ENCODE assay signal across 8 cellular contexts in the genomic region with DNA sequence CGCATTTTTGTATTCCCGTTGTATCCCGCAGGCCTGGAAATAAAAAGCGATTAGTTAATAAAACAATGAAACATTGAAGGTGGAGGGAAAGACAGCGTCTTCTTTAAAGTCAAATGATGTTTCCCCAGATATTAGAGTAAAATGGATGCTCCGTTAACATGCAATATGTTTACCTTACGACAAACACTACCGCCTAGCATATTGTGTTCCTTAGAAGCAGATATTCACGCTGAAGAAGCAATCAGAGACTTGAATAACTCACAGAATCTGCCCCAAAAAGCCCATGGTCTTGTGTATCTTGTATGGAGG. TPM values are rescaled to one million over a fixed set of nuclear protein-coding genes. Genes with fewer than 3 reads are reported as not detected.
DNase-seq lines count a peak whose midpoint lies in the region; ATAC-seq and TF ChIP-seq lines count a peak whose summit lies in the region.

No MANE protein-coding gene starts in this region.

- DNase-seq in NCI-H748 (lab: John Stamatoyannopoulos, UW; ENCODE audit: unreplicated experiment) (peak; percentile 56), NCI-H748 treated with DMSO at 0.1 percent for 48 hours (lab: John Stamatoyannopoulos, UW) (no peak), stomach (no peak), NCI-H1436 (lab: John Stamatoyannopoulos, UW) (no peak), SHP77 treated with DMSO at 0.1 percent for 48 hours (lab: John Stamatoyannopoulos, UW) (no peak)
- no peak for DNase-seq in activated T-helper 2 cell treated with anti-CD3 and anti-CD28 coated beads, Interferon-gamma antibody, Interleukin-2, Interleukin-4, amounts not matched to agents 10 μg/mL and 5 μg/mL and 100 μg/mL, durations not matched to agents 14 hours and 24 hours and 36 hours (ENCODE audit: low spot score)

- no peak for TF ChIP-seq EP300 in stomach (IDR thresholded peaks at IDR 0.05)

- peaks cover 19 to 31% (median 31%) of the 10 kb centered on the region in 4 donors for H3K36me3 ChIP-seq in stomach

- intact Hi-C loops in activated T-helper 2 cell treated with anti-CD3 and anti-CD28 coated beads, Interferon-gamma antibody, Interleukin-2, Interleukin-4, amounts not matched to agents 10 μg/mL and 5 μg/mL and 100 μg/mL, durations not matched to agents 14 hours and 24 hours and 36 hours (cut with micrococcal nuclease), result loop anchor here (1.0 to 2.0 kb wide), 2 partner anchors 12 to 45 kb away; a partner anchor contains a TSS
- intact Hi-C loops in stomach (cut with DNase I; ENCODE audit: low total_unique reads), result no loop called here

- peak overlapping the region; percentile 99 for H3K4me3 Mint-ChIP-seq in activated T-helper 2 cell treated with anti-CD3 and anti-CD28 coated beads, Interferon-gamma antibody, Interleukin-2, Interleukin-4, amounts not matched to agents 10 μg/mL and 5 μg/mL and 100 μg/mL, durations not matched to agents 14 hours and 24 hours and 36 hours (ENCODE audit: low read depth)

- no peak for TF ChIP-seq POLR2A in stomach (IDR thresholded peaks at IDR 0.05)

- H3K4me1 Mint-ChIP-seq in activated T-helper 2 cell treated with anti-CD3 and anti-CD28 coated beads, Interferon-gamma antibody, Interleukin-2, Interleukin-4, amounts not matched to agents 10 μg/mL and 5 μg/mL and 100 μg/mL, durations not matched to agents 14 hours and 24 hours and 36 hours (ENCODE audit: low read depth), result peaks cover 48% of the 10 kb centered on the region

- H3K36me3 Mint-ChIP-seq in activated T-helper 2 cell treated with anti-CD3 and anti-CD28 coated beads, Interferon-gamma antibody, Interleukin-2, Interleukin-4, amounts not matched to agents 10 μg/mL and 5 μg/mL and 100 μg/mL, durations not matched to agents 14 hours and 24 hours and 36 hours (ENCODE audit: low read depth), result peaks cover 39% of the 10 kb centered on the region

- no peaks in the 10 kb centered on the region for H3K27me3 ChIP-seq in stomach

- H3K9me3 ChIP-seq in iPS-18c (ENCODE audit: control insufficient read depth, insufficient read depth, low read length) (no peaks in the 10 kb centered on the region), stomach (no peaks in the 10 kb centered on the region)

- peak overlapping the region; percentile 91 to 96 (median 95) for H3K27ac ChIP-seq in stomach

- no peak for TF ChIP-seq CTCF in stomach (IDR thresholded peaks at IDR 0.05)

- no peaks in the 10 kb centered on the region for H3K9me3 Mint-ChIP-seq in activated T-helper 2 cell treated with anti-CD3 and anti-CD28 coated beads, Interferon-gamma antibody, Interleukin-2, Interleukin-4, amounts not matched to agents 10 μg/mL and 5 μg/mL and 100 μg/mL, durations not matched to agents 14 hours and 24 hours and 36 hours

- H3K4me3 ChIP-seq in iPS-18c (ENCODE audit: insufficient read depth, low read depth, low read length) (peak overlapping the region; percentile 90; the same call in 1 of the 2 replicates), stomach (peak overlapping the region; percentile 71 to 95 (median 82))

- H3K27ac Mint-ChIP-seq in activated T-helper 2 cell treated with anti-CD3 and anti-CD28 coated beads, Interferon-gamma antibody, Interleukin-2, Interleukin-4, amounts not matched to agents 10 μg/mL and 5 μg/mL and 100 μg/mL, durations not matched to agents 14 hours and 24 hours and 36 hours, result peak overlapping the region; percentile 97

- no peaks in the 10 kb centered on the region for H3K27me3 Mint-ChIP-seq in activated T-helper 2 cell treated with anti-CD3 and anti-CD28 coated beads, Interferon-gamma antibody, Interleukin-2, Interleukin-4, amounts not matched to agents 10 μg/mL and 5 μg/mL and 100 μg/mL, durations not matched to agents 14 hours and 24 hours and 36 hours (ENCODE audit: low read depth)

- peaks cover 27 to 52% (median 36%) of the 10 kb centered on the region in 4 donors for H3K4me1 ChIP-seq in stomach

- ATAC-seq in HG03565 (IDR thresholded peaks at IDR 0.05; ENCODE audit: unreplicated experiment), result no peak

- WGBS in stomach, 5 donors, result 25 to 39% (median 30%) methylated on average over 9 of the region's 9 CpGs

RNA-seq across cellular contexts. Expression of a gene that starts 0.6 kb away (rescaled TPM):
- total RNA-seq in activated T-helper 2 cell treated with anti-CD3 and anti-CD28 coated beads, Interferon-gamma antibody, Interleukin-2, Interleukin-4, amounts not matched to agents 10 μg/mL and 5 μg/mL and 100 μg/mL, durations not matched to agents 14 hours and 24 hours and 36 hours, result 57.5 and 57.6 TPM in 2 replicates
- 10 to 100 TPM; 12.2 to 25.8 (median 17.3) TPM for total RNA-seq in stomach
- polyA plus RNA-seq in stomach, result 10 to 100 TPM; 17.5 to 21.7 (median 18.8) TPM

RNA-seq across cellular contexts. Expression of a gene that starts 11.7 kb away (rescaled TPM):
- 35.6 and 36.5 TPM in 2 replicates for total RNA-seq in activated T-helper 2 cell treated with anti-CD3 and anti-CD28 coated beads, Interferon-gamma antibody, Interleukin-2, Interleukin-4, amounts not matched to agents 10 μg/mL and 5 μg/mL and 100 μg/mL, durations not matched to agents 14 hours and 24 hours and 36 hours
- total RNA-seq in stomach, result 10 to 100 TPM in 4 of 5 donors, 1 to 10 TPM in 1; 9.5 to 52.7 (median 44.9) TPM
- 10 to 100 TPM; 16.8 to 32.0 (median 31.6) TPM for polyA plus RNA-seq in stomach

RNA-seq across cellular contexts. Expression of a gene that starts 18.6 kb away (rescaled TPM):
- total RNA-seq in activated T-helper 2 cell treated with anti-CD3 and anti-CD28 coated beads, Interferon-gamma antibody, Interleukin-2, Interleukin-4, amounts not matched to agents 10 μg/mL and 5 μg/mL and 100 μg/mL, durations not matched to agents 14 hours and 24 hours and 36 hours, result 31.9 and 33.0 TPM in 2 replicates
- 10 to 100 TPM; 13.6 to 35.3 (median 22.9) TPM for total RNA-seq in stomach
- polyA plus RNA-seq in stomach, result 10 to 100 TPM; 16.2 to 23.2 (median 16.9) TPM

RNA-seq across cellular contexts. Expression of a gene that starts 21.0 kb away (rescaled TPM):
- 0.05 and 0.09 TPM in 2 replicates for total RNA-seq in activated T-helper 2 cell treated with anti-CD3 and anti-CD28 coated beads, Interferon-gamma antibody, Interleukin-2, Interleukin-4, amounts not matched to agents 10 μg/mL and 5 μg/mL and 100 μg/mL, durations not matched to agents 14 hours and 24 hours and 36 hours
- 10 to 100 TPM in 2 of 5 donors, 1 to 10 TPM in 2, under 1 TPM in 1; 0.89 to 20.6 (median 2.8) TPM for total RNA-seq in stomach
- polyA plus RNA-seq in stomach, result 1 to 10 TPM; 1.1 to 4.2 (median 1.4) TPM

RNA-seq across cellular contexts. Expression of a gene that starts 24.1 kb away (rescaled TPM):
- total RNA-seq in activated T-helper 2 cell treated with anti-CD3 and anti-CD28 coated beads, Interferon-gamma antibody, Interleukin-2, Interleukin-4, amounts not matched to agents 10 μg/mL and 5 μg/mL and 100 μg/mL, durations not matched to agents 14 hours and 24 hours and 36 hours, result 91.5 and 91.8 TPM in 2 replicates
- total RNA-seq in stomach, result 10 to 100 TPM in 4 of 5 donors, not detected in 1; 21.9 to 95.1 (median 33.6) TPM
- polyA plus RNA-seq in stomach, result 100 to 1,000 TPM; 163 to 206 (median 203) TPM
